In the genomic region with DNA sequence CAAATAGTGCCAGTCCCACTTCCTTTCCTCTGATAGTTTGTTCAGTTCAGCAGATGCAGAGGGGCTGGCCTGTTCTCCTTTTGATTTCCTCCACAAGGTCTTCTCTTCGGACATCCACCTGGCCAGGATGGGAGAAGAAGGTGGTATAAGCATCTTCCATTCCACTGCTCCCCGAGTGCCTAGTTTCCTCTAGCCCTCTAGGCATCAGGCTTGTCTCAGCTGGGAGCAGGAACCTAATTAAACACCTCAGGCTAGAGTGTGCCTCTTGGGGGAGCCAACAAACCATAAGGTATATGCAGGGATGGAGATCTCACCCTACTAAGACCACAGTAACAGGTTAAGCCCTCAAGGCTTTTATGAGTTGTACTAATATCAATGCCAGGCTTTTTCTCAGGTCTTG, we compare ENCODE assay signal across 24 cellular contexts. TPM values are rescaled to one million over a fixed set of nuclear protein-coding genes. Genes with fewer than 3 reads are reported as not detected.
DNase-seq lines count a peak whose midpoint lies in the region; ATAC-seq, FAIRE-seq and TF ChIP-seq lines count a peak whose summit lies in the region.
"Had no signal": no experiment of that assay in that cellular context is flagged by ENCODE, and none has a peak within 500 bp of the region (broad histone marks: within the 10 kb centered on the region; RNA-seq: fewer than 3 reads in every experiment).

No MANE protein-coding gene starts in this region.

- no peak for FAIRE-seq in H54 (lab: Jason Lieb, UNC)
- FAIRE-seq: colon, small intestine had no signal

- peak overlapping the region; percentile 5 for H3K27ac Mint-ChIP-seq in activated T-cell treated with anti-CD3 and anti-CD28 coated beads, Interleukin-2, amount 50 U/mL, for 24 hours
- peak overlapping the region in 2 of 3 donors; percentile 58 to 76 for H3K27ac Mint-ChIP-seq in IgD-negative memory B cell
- no peak overlapping the region for H3K27ac Mint-ChIP-seq in activated T-helper 17 cell treated with anti-CD3 and anti-CD28 coated beads, Interleukin-2, amount 50 U/mL, for 72 hours
- peak overlapping the region; percentile 60 for H3K27ac Mint-ChIP-seq in stimulated activated effector memory CD8-positive, alpha-beta T cell treated with anti-CD3 and anti-CD28 coated beads, Interleukin-12 subunit alpha, Interleukin-12 subunit beta, amount 100 ng/mL, for 72 hours

- H3K9me3 Mint-ChIP-seq in activated T-cell treated with anti-CD3 and anti-CD28 coated beads, Interleukin-2, amount 50 U/mL, for 24 hours, result no peaks in the 10 kb centered on the region
- H3K9me3 Mint-ChIP-seq in IgD-negative memory B cell, result no peaks in the 10 kb centered on the region
- no peaks in the 10 kb centered on the region for H3K9me3 Mint-ChIP-seq in activated T-helper 17 cell treated with anti-CD3 and anti-CD28 coated beads, Interleukin-2, amount 50 U/mL, for 72 hours
- H3K9me3 Mint-ChIP-seq in stimulated activated effector memory CD8-positive, alpha-beta T cell treated with anti-CD3 and anti-CD28 coated beads, Interleukin-12 subunit alpha, Interleukin-12 subunit beta, amount 100 ng/mL, for 72 hours, result no peaks in the 10 kb centered on the region
- H3K9me3 Mint-ChIP-seq: immature natural killer cell had no signal

- DNase-seq in activated T-cell treated with anti-CD3 and anti-CD28 coated beads, Interleukin-2, amount 50 U/mL, for 24 hours, result no peak
- no peak for DNase-seq in activated T-cell treated with anti-CD3 and anti-CD28 coated beads for 4 hours
- no peak for DNase-seq in stimulated activated effector memory CD8-positive, alpha-beta T cell treated with anti-CD3 and anti-CD28 coated beads, Interleukin-12 subunit alpha, Interleukin-12 subunit beta, amount 100 ng/mL, for 72 hours (ENCODE audit: low spot score in 2 of 2)
- DNase-seq in Ammon's horn (ENCODE audit: low spot score), result no peak
- DNase-seq in NCI-H187 (lab: John Stamatoyannopoulos, UW), result no peak
- no peak for DNase-seq in H54 (ENCODE audit: insufficient read length, low spot score)
- DNase-seq: activated CD4-positive, alpha-beta T cell treated with anti-CD3 and anti-CD28 coated beads, Interleukin-2, amount 50 U/mL, for 1 hour; activated CD8-positive, alpha-beta memory T cell treated with anti-CD3 and anti-CD28 coated beads, Interleukin-2, amount 50 U/mL, for 48 hours; activated gamma-delta T cell; amniotic stem cell; C1 segment of cervical spinal cord; effector CD8-positive, alpha-beta T cell; hippocampal formation; immature natural killer cell; NCI-H2081 treated with DMSO at 0.1 percent for 48 hours; NCI-H446 treated with DMSO at 0.1 percent for 48 hours; SJCRH30; small intestine; stimulated activated CD4-positive, alpha-beta T cell treated with anti-CD3 and anti-CD28 coated beads, Interleukin-2, amount 100 ng/mL, for 24 hours; substantia nigra; upper lobe of right lung had no signal

- peaks cover 97% of the 10 kb centered on the region for H3K36me3 Mint-ChIP-seq in activated T-cell treated with anti-CD3 and anti-CD28 coated beads, Interleukin-2, amount 50 U/mL, for 24 hours (ENCODE audit: low read depth)
- H3K36me3 Mint-ChIP-seq in IgD-negative memory B cell, result peaks cover 8% of the 10 kb centered on the region
- peaks cover 97% of the 10 kb centered on the region for H3K36me3 Mint-ChIP-seq in activated T-helper 17 cell treated with anti-CD3 and anti-CD28 coated beads, Interleukin-2, amount 50 U/mL, for 72 hours (ENCODE audit: low read depth)
- H3K36me3 Mint-ChIP-seq in stimulated activated effector memory CD8-positive, alpha-beta T cell treated with anti-CD3 and anti-CD28 coated beads, Interleukin-12 subunit alpha, Interleukin-12 subunit beta, amount 100 ng/mL, for 72 hours, result peaks cover 97% of the 10 kb centered on the region

- peaks cover 2% of the 10 kb centered on the region for H3K4me1 Mint-ChIP-seq in activated T-cell treated with anti-CD3 and anti-CD28 coated beads, Interleukin-2, amount 50 U/mL, for 24 hours (ENCODE audit: low read depth)
- peaks cover 0 to 4% (median 1%) of the 10 kb centered on the region in 3 donors for H3K4me1 Mint-ChIP-seq in IgD-negative memory B cell
- no peaks in the 10 kb centered on the region for H3K4me1 Mint-ChIP-seq in activated T-helper 17 cell treated with anti-CD3 and anti-CD28 coated beads, Interleukin-2, amount 50 U/mL, for 72 hours
- H3K4me1 Mint-ChIP-seq in stimulated activated effector memory CD8-positive, alpha-beta T cell treated with anti-CD3 and anti-CD28 coated beads, Interleukin-12 subunit alpha, Interleukin-12 subunit beta, amount 100 ng/mL, for 72 hours, result no peaks in the 10 kb centered on the region
- H3K4me1 Mint-ChIP-seq: immature natural killer cell had no signal

- no peaks in the 10 kb centered on the region for H3K27me3 Mint-ChIP-seq in activated T-cell treated with anti-CD3 and anti-CD28 coated beads, Interleukin-2, amount 50 U/mL, for 24 hours
- H3K27me3 Mint-ChIP-seq in IgD-negative memory B cell, result no peaks in the 10 kb centered on the region
- no peaks in the 10 kb centered on the region for H3K27me3 Mint-ChIP-seq in activated T-helper 17 cell treated with anti-CD3 and anti-CD28 coated beads, Interleukin-2, amount 50 U/mL, for 72 hours

- peak; percentile 40 for ATAC-seq in activated T-helper 17 cell treated with anti-CD3 and anti-CD28 coated beads, Interleukin-2, amount 50 U/mL, for 72 hours (replicated peaks)
- no peak for ATAC-seq in stimulated activated effector memory CD8-positive, alpha-beta T cell treated with anti-CD3 and anti-CD28 coated beads, Interleukin-12 subunit alpha, Interleukin-12 subunit beta, amount 100 ng/mL, for 72 hours
- ATAC-seq: upper lobe of right lung had no signal

- TF ChIP-seq POLR2A in H54 (IDR thresholded peaks at IDR 0.05; ENCODE audit: low read depth, low read length), result no peak

- no peak overlapping the region for H3K4me3 Mint-ChIP-seq in activated T-cell treated with anti-CD3 and anti-CD28 coated beads, Interleukin-2, amount 50 U/mL, for 24 hours
- H3K4me3 Mint-ChIP-seq in IgD-negative memory B cell, result no peak overlapping the region
- H3K4me3 Mint-ChIP-seq in activated T-helper 17 cell treated with anti-CD3 and anti-CD28 coated beads, Interleukin-2, amount 50 U/mL, for 72 hours, result no peak overlapping the region
- no peak overlapping the region for H3K4me3 Mint-ChIP-seq in stimulated activated effector memory CD8-positive, alpha-beta T cell treated with anti-CD3 and anti-CD28 coated beads, Interleukin-12 subunit alpha, Interleukin-12 subunit beta, amount 100 ng/mL, for 72 hours
- H3K4me3 Mint-ChIP-seq: immature natural killer cell had no signal

RNA-seq across cellular contexts. Expression of gene DND1, which starts 0.8 kb away (rescaled TPM):
- not detected for polyA plus RNA-seq in IgD-negative memory B cell
- total RNA-seq in activated T-helper 17 cell treated with anti-CD3 and anti-CD28 coated beads, Interleukin-2, amount 50 U/mL, for 72 hours, result 1 to 10 TPM; 3.0 to 3.4 TPM
- polyA plus RNA-seq: immature natural killer cell had no signal

RNA-seq across cellular contexts. Expression of gene WDR55, which starts 9.5 kb away (rescaled TPM):
- 13.5 TPM for polyA plus RNA-seq in IgD-negative memory B cell
- total RNA-seq in activated T-helper 17 cell treated with anti-CD3 and anti-CD28 coated beads, Interleukin-2, amount 50 U/mL, for 72 hours, result 10 to 100 TPM; 38.8 TPM

RNA-seq across cellular contexts. Expression of gene HARS1, which starts 17.0 kb away (rescaled TPM):
- 43.4 TPM for polyA plus RNA-seq in IgD-negative memory B cell
- 100 to 1,000 TPM in 1 of 2 donors, 10 to 100 TPM in 1; 82.2 to 103 TPM for total RNA-seq in activated T-helper 17 cell treated with anti-CD3 and anti-CD28 coated beads, Interleukin-2, amount 50 U/mL, for 72 hours

RNA-seq across cellular contexts. Expression of gene HARS2, which starts 17.0 kb away (rescaled TPM):
- polyA plus RNA-seq in IgD-negative memory B cell, result 19.0 TPM
- total RNA-seq in activated T-helper 17 cell treated with anti-CD3 and anti-CD28 coated beads, Interleukin-2, amount 50 U/mL, for 72 hours, result 10 to 100 TPM; 24.7 to 30.2 TPM

RNA-seq across cellular contexts. Expression of gene ZMAT2, which starts 26.0 kb away (rescaled TPM):
- polyA plus RNA-seq in IgD-negative memory B cell, result 62.1 TPM
- 10 to 100 TPM; 47.5 to 58.0 TPM for total RNA-seq in activated T-helper 17 cell treated with anti-CD3 and anti-CD28 coated beads, Interleukin-2, amount 50 U/mL, for 72 hours
